In the genomic region with DNA sequence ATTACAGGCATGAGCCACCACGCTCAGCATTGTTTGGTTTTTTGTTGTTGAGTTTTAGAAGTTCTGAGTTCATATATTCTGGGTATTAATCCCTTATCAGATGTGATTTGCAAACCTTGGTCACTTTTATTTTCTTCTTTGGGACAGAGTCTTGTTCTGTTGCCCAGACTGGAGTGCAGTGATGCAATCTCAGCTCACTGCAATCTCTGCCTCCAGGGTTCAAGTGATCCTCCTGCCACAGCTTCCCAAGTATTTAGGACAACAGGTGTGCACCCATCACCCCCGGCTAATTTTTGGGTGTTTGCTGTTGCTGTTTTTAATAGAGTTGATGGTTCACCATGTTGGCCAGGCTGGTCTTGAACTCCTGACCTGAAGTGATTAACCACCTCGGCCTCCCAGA, we compare ENCODE assay signal across 33 cellular contexts. TPM values are rescaled to one million over a fixed set of nuclear protein-coding genes. Genes with fewer than 3 reads are reported as not detected.
"Had no signal": no experiment of that assay in that cellular context is flagged by ENCODE, and none has a peak within 500 bp of the region (broad histone marks: within the 10 kb centered on the region; RNA-seq: fewer than 3 reads in every experiment).

No MANE protein-coding gene starts in this region.

- H3K4me3 ChIP-seq: gastrocnemius medialis, heart left ventricle had no signal

- H3K27me3 ChIP-seq: brain microvascular endothelial cell, foreskin keratinocyte, gastrocnemius medialis, heart left ventricle had no signal

- H3K27ac ChIP-seq: brain microvascular endothelial cell, foreskin keratinocyte, gastrocnemius medialis, heart left ventricle, WERI-Rb-1 had no signal

- FAIRE-seq: astrocyte, bronchial epithelial cell, colon had no signal

- ATAC-seq: activated CD4-positive, CD25-positive, alpha-beta regulatory T cell treated with anti-CD3 and anti-CD28 coated beads, Interleukin-2, amount 50 U/mL, for 24 hours; activated CD8-positive, alpha-beta T cell treated with anti-CD3 and anti-CD28 coated beads for 36 hours; activated T-cell treated with anti-CD3 and anti-CD28 coated beads, Interleukin-2, amount 50 U/mL, for 4 hours; activated T-helper 17 cell treated with anti-CD3 and anti-CD28 coated beads, Interleukin-2, amount 50 U/mL, for 72 hours; esophagus mucosa; foreskin keratinocyte; gastrocnemius medialis; heart left ventricle; T-cell had no signal

- H3K9me3 ChIP-seq: gastrocnemius medialis, heart left ventricle had no signal

- H3K4me1 ChIP-seq: foreskin keratinocyte, gastrocnemius medialis, heart left ventricle had no signal

- DNase-seq: activated B cell treated with CpG ODN at 0.5 μM for 24 hours; activated CD4-positive, alpha-beta T cell treated with anti-CD3 and anti-CD28 coated beads for 48 hours; activated CD4-positive, alpha-beta T cell treated with anti-CD3 and anti-CD28 coated beads, Interleukin-2, amount 50 U/mL, for 1 hour; activated CD4-positive, alpha-beta T cell treated with anti-CD3 and anti-CD28 coated beads, Interleukin-2, amount 50 U/mL, for 48 hours; activated CD8-positive, alpha-beta memory T cell treated with anti-CD3 and anti-CD28 coated beads for 24 hours; activated CD8-positive, alpha-beta T cell treated with anti-CD3 and anti-CD28 coated beads for 36 hours; activated effector memory CD4-positive, alpha-beta T cell treated with Interleukin-2 at 50 U/mL for 16 hours; activated gamma-delta T cell treated with Interleukin-2 at 50 U/mL for 16 hours; activated naive CD4-positive, alpha-beta T cell treated with anti-CD3 and anti-CD28 coated beads, Interleukin-2, amount 50 U/mL, for 16 hours; activated naive CD4-positive, alpha-beta T cell treated with Interleukin-2 at 50 U/mL for 16 hours; activated T-cell treated with anti-CD3 and anti-CD28 coated beads, Interleukin-2, amount 50 U/mL, for 4 hours; amniotic stem cell; anterior cingulate cortex; brain microvascular endothelial cell; caudate nucleus; effector CD8-positive, alpha-beta T cell; endodermal cell; foreskin keratinocyte; gastrocnemius medialis; glutamatergic neuron; heart left ventricle; T-cell; T1000; WERI-Rb-1 had no signal

RNA-seq across cellular contexts. Expression of gene SVOP, which starts 43.3 kb away (rescaled TPM):
- total RNA-seq: activated B cell treated with CpG ODN at 0.5 μM for 24 hours; activated CD8-positive, alpha-beta T cell treated with anti-CD3 and anti-CD28 coated beads for 36 hours; activated T-cell treated with anti-CD3 and anti-CD28 coated beads, Interleukin-2, amount 50 U/mL, for 4 hours; activated T-helper 17 cell treated with anti-CD3 and anti-CD28 coated beads, Interleukin-2, amount 50 U/mL, for 72 hours; astrocyte; bronchial epithelial cell; chondrocyte; dermis microvascular lymphatic vessel endothelial cell; endodermal cell; epithelial cell of proximal tubule; esophagus mucosa; foreskin keratinocyte; T-cell had no signal
- polyA plus RNA-seq: foreskin keratinocyte had no signal
